In the genomic region with DNA sequence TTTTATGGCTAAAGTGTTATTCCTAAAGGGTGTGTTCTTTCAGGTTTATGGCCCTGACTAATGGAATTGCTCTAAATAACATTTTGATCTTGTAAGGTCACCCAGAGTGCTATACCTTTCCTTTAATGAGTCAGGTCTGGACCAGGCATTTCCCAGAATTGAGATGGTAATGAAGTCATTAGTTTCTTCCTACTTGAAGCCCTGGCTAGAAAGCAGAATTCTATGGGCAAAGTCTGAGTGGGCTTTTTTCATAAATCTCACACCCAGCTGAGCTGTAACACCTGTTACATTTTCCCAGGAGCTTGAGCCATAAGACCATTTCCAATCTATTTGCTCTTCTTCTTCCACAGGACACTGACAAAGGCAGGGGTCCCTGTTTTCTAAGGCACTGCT, we compare ENCODE assay signal across 23 cellular contexts.
DNase-seq lines count a peak whose midpoint lies in the region; ATAC-seq and TF ChIP-seq lines count a peak whose summit lies in the region.
"Had no signal": no experiment of that assay in that cellular context is flagged by ENCODE, and none has a peak within 500 bp of the region (broad histone marks: within the 10 kb centered on the region; RNA-seq: fewer than 3 reads in every experiment).

No MANE protein-coding gene starts in this region.

- H4K5ac ChIP-seq in mesendoderm (ENCODE audit: low read length): no peak overlapping the region

- H3K9ac ChIP-seq in mesendoderm (ENCODE audit: low read length): no peak overlapping the region

- no peak for TF ChIP-seq CTCF in transverse colon (IDR thresholded peaks at IDR 0.05)

- H3K27ac ChIP-seq in mesendoderm (ENCODE audit: low read depth, low read length) (peak overlapping the region; percentile 51), transverse colon (no peak overlapping the region)
- H3K27ac ChIP-seq: heart right ventricle, pancreas, SJCRH30, thyroid gland had no signal

- no peak overlapping the region for H3K23ac ChIP-seq in mesendoderm (ENCODE audit: low read length)

- H3K4me3 ChIP-seq in mesendoderm (ENCODE audit: low read length): no peak overlapping the region
- H3K4me3 ChIP-seq in transverse colon: no peak overlapping the region
- H3K4me3 ChIP-seq: heart right ventricle, lung, pancreas, SJCRH30, thyroid gland had no signal

- no peaks in the 10 kb centered on the region for H3K36me3 ChIP-seq in mesendoderm (ENCODE audit: control insufficient read depth, insufficient read depth, low read length)
- H3K36me3 ChIP-seq in transverse colon: no peaks in the 10 kb centered on the region
- H3K36me3 ChIP-seq: heart right ventricle, pancreas, SJCRH30, thyroid gland had no signal

- in situ Hi-C loops in transverse colon (cut with MboI; ENCODE audit: low pct_ligation_motif_present in 1 of 4, low pct_unique_long_range_greater_than_20kb in 1 of 4, low sequenced_read_pairs in 3 of 4): no loop called here

- DNase-seq in ELR (ENCODE audit: low read depth) (peak; percentile 33), NCI-H1092 (lab: John Stamatoyannopoulos, UW) (peak; percentile 52), astrocyte of the hippocampus (ENCODE audit: low read depth, low spot score) (peak; percentile 70), mesendoderm (peak; percentile 65), transverse colon (no peak), Right ventricle myocardium inferior (ENCODE audit: missing footprints) (no peak), DMS153 (lab: John Stamatoyannopoulos, UW) (no peak)
- DNase-seq: activated B cell treated with CpG ODN at 0.5 μM for 24 hours; activated naive CD4-positive, alpha-beta T cell treated with anti-CD3 and anti-CD28 coated beads, Interleukin-2, amount 50 U/mL, for 16 hours; activated T-cell treated with anti-CD3 and anti-CD28 coated beads, Interleukin-2, amount 50 U/mL, for 4 hours; CD8-positive, alpha-beta T cell; DMS79; effector memory CD8-positive, alpha-beta T cell; heart right ventricle; NCI-H2029 treated with DMSO at 0.1 percent for 48 hours; NCI-H526 treated with DMSO at 0.1 percent for 48 hours; pancreas; SJCRH30; stimulated activated naive CD4-positive, alpha-beta T cell; T-helper 2 cell; thyroid gland had no signal

- H3K9me3 ChIP-seq in transverse colon: no peaks in the 10 kb centered on the region
- H3K9me3 ChIP-seq: heart right ventricle, pancreas, SJCRH30, thyroid gland had no signal

- H3K27me3 ChIP-seq in mesendoderm (ENCODE audit: insufficient read depth, low read length, poor library complexity) (no peaks in the 10 kb centered on the region), transverse colon (no peaks in the 10 kb centered on the region)
- H3K27me3 ChIP-seq: pancreas, SJCRH30, thyroid gland had no signal

- H4K8ac ChIP-seq in mesendoderm (ENCODE audit: low read depth, low read length): no peak overlapping the region

- no peak overlapping the region for H3K4ac ChIP-seq in mesendoderm (ENCODE audit: low read depth, low read length)

- TF ChIP-seq POLR2A in transverse colon (IDR thresholded peaks at IDR 0.05): no peak

- H3K4me2 ChIP-seq in mesendoderm (ENCODE audit: low read length): no peak overlapping the region

- intact Hi-C loops in transverse colon (cut with DNase I; ENCODE audit: low total_unique reads): no loop called here
- intact Hi-C loops in Right ventricle myocardium inferior (cut with DNase I): no loop called here

- H2AK5ac ChIP-seq in mesendoderm (ENCODE audit: low read length): no peak overlapping the region

- peak overlapping the region; percentile 45 for H2BK120ac ChIP-seq in mesendoderm (ENCODE audit: low read depth, low read length)

- no peak overlapping the region for H3K18ac ChIP-seq in mesendoderm (ENCODE audit: low read length)

- no peak for TF ChIP-seq EP300 in transverse colon (IDR thresholded peaks at IDR 0.05; ENCODE audit: low read depth)

- no peak overlapping the region for H3K56ac ChIP-seq in mesendoderm (ENCODE audit: low read length)

- peaks cover 5% of the 10 kb centered on the region for H3K4me1 ChIP-seq in mesendoderm (ENCODE audit: control insufficient read depth, low read depth, low read length)
- H3K4me1 ChIP-seq in transverse colon: no peaks in the 10 kb centered on the region
- H3K4me1 ChIP-seq: pancreas, SJCRH30 had no signal

- no peak overlapping the region for H2BK15ac ChIP-seq in mesendoderm (replicated peaks; ENCODE audit: low read depth)

- H3K79me1 ChIP-seq in mesendoderm (ENCODE audit: low read length): no peaks in the 10 kb centered on the region

- H3K79me2 ChIP-seq in mesendoderm (ENCODE audit: control insufficient read depth, insufficient read depth, low read length): no peaks in the 10 kb centered on the region

- no peak overlapping the region for H2BK5ac ChIP-seq in mesendoderm (ENCODE audit: low read length)

- no peak for ATAC-seq in HG03097 (IDR thresholded peaks at IDR 0.05; ENCODE audit: low FRiP score, unreplicated experiment)
- no peak for ATAC-seq in Right ventricle myocardium inferior
- ATAC-seq: activated T-cell treated with anti-CD3 and anti-CD28 coated beads, Interleukin-2, amount 50 U/mL, for 4 hours; CD8-positive, alpha-beta T cell; effector memory CD8-positive, alpha-beta T cell; heart right ventricle had no signal

Comparison
In these comparisons a context has a peak if more than half of its experiments do, and no peak if none do; other contexts are left out.
1. DNase-seq: peak in ELR (single experiment), NCI-H1092 (single experiment), astrocyte of the hippocampus (single experiment) and mesendoderm (single experiment); none in transverse colon (single experiment), Right ventricle myocardium inferior (single experiment) and DMS153 (single experiment).